1 cellular context compared by ENCODE assay signal in genomic region chr16:46918905-46919792, GRCh38.
TF ChIP-seq lines count a peak whose summit lies in the region.

No MANE protein-coding gene starts in this region.

TF ChIP-seq in HepG2, 621 proteins besides CTCF, POLR2A, EP300 and RAD21 (continued from another document and continues in another):
- no peak for TF ChIP-seq PRDM4 (CRISPR knock-in tag; IDR thresholded peaks at IDR 0.05; ENCODE audit: borderline replicate concordance)
- TF ChIP-seq KLF12 (CRISPR knock-in tag; IDR thresholded peaks at IDR 0.05; ENCODE audit: borderline replicate concordance): no peak
- TF ChIP-seq BCLAF1 (IDR thresholded peaks at IDR 0.05): no peak
- no peak for TF ChIP-seq MNT (IDR thresholded peaks at IDR 0.05)
- TF ChIP-seq MTF2 (CRISPR knock-in tag; IDR thresholded peaks at IDR 0.05; ENCODE audit: borderline replicate concordance): no peak
- peak; percentile 70 for TF ChIP-seq ZNF343 (CRISPR knock-in tag; IDR thresholded peaks at IDR 0.05)
- TF ChIP-seq FOXO4 (CRISPR knock-in tag; conservative IDR thresholded peaks at IDR 0.05): 0 out of 2 replicates have a peak, but pooled peaks have one; percentile 91
- TF ChIP-seq HMGA1 (CRISPR knock-in tag; conservative IDR thresholded peaks at IDR 0.05): no peak
- TF ChIP-seq RFX3 (CRISPR knock-in tag; IDR thresholded peaks at IDR 0.05): no peak
- TF ChIP-seq TAF1 (CRISPR knock-in tag; IDR thresholded peaks at IDR 0.05): peak; percentile 34; the same call in 1 of the 2 replicates
- TF ChIP-seq RBFOX2 (IDR thresholded peaks at IDR 0.05; ENCODE audit: low read depth, low read length): no peak
- no peak; the same call in 1 of the 2 replicates for TF ChIP-seq TOPORS (CRISPR knock-in tag; IDR thresholded peaks at IDR 0.05)
- TF ChIP-seq ZNF282 (IDR thresholded peaks at IDR 0.05; ENCODE audit: partially characterized antibody): no peak
- TF ChIP-seq YY1 (IDR thresholded peaks at IDR 0.05; ENCODE audit: insufficient read depth, insufficient replicate concordance, low read depth, low read length): no peak
- no peak for TF ChIP-seq KMT2B (CRISPR knock-in tag; IDR thresholded peaks at IDR 0.05)
- TF ChIP-seq ZNF337 (CRISPR knock-in tag; IDR thresholded peaks at IDR 0.05; ENCODE audit: borderline replicate concordance, low read depth): no peak
- TF ChIP-seq YEATS4 (CRISPR knock-in tag; IDR thresholded peaks at IDR 0.05; ENCODE audit: borderline replicate concordance): peak; percentile 24; the same call in 1 of the 2 replicates
- TF ChIP-seq FIP1L1 (IDR thresholded peaks at IDR 0.05; ENCODE audit: borderline replicate concordance, insufficient read depth, low read depth, low read length): 0 out of 2 replicates have a peak, but pooled peaks have one; percentile 25
- no peak for TF ChIP-seq ZNF746 (CRISPR knock-in tag; IDR thresholded peaks at IDR 0.05)
- peak; percentile 83 for TF ChIP-seq NRL (CRISPR knock-in tag; IDR thresholded peaks at IDR 0.05; ENCODE audit: borderline replicate concordance)
- TF ChIP-seq ZNF547 (CRISPR knock-in tag; IDR thresholded peaks at IDR 0.05): no peak
- TF ChIP-seq ZKSCAN8 (CRISPR knock-in tag; IDR thresholded peaks at IDR 0.05; ENCODE audit: borderline replicate concordance): peak; percentile 61; the same call in 1 of the 2 replicates
- no peak for TF ChIP-seq SP140L (CRISPR knock-in tag; IDR thresholded peaks at IDR 0.05; ENCODE audit: borderline replicate concordance)
- TF ChIP-seq HBP1 (CRISPR knock-in tag; IDR thresholded peaks at IDR 0.05; ENCODE audit: low read depth): no peak
- no peak for TF ChIP-seq NPAS2 (CRISPR knock-in tag; IDR thresholded peaks at IDR 0.05; ENCODE audit: borderline replicate concordance)
- peak; percentile 70 for TF ChIP-seq ZNF891 (CRISPR knock-in tag; IDR thresholded peaks at IDR 0.05)
- TF ChIP-seq CBFB (CRISPR knock-in tag; IDR thresholded peaks at IDR 0.05): peak; percentile 87
- TF ChIP-seq AGO1 (IDR thresholded peaks at IDR 0.05; ENCODE audit: low read depth, low read length, poor library complexity, severe bottlenecking): no peak
- TF ChIP-seq ZNF841 (CRISPR knock-in tag; IDR thresholded peaks at IDR 0.05; ENCODE audit: borderline replicate concordance): no peak
- TF ChIP-seq ZNF510 (CRISPR knock-in tag; IDR thresholded peaks at IDR 0.05; ENCODE audit: low read depth): no peak
- TF ChIP-seq ZNF615 (CRISPR knock-in tag; IDR thresholded peaks at IDR 0.05; ENCODE audit: borderline replicate concordance): peak; percentile 90; the same call in 1 of the 2 replicates
- TF ChIP-seq ZBTB37 (CRISPR knock-in tag; IDR thresholded peaks at IDR 0.05): no peak
- no peak for TF ChIP-seq RCOR2 (CRISPR knock-in tag; IDR thresholded peaks at IDR 0.05)
- TF ChIP-seq RBAK (CRISPR knock-in tag; IDR thresholded peaks at IDR 0.05): peak; percentile 52; the same call in 1 of the 2 replicates
- TF ChIP-seq ZZZ3 (CRISPR knock-in tag; IDR thresholded peaks at IDR 0.05; ENCODE audit: borderline replicate concordance): no peak
- no peak for TF ChIP-seq ZNF136 (CRISPR knock-in tag; IDR thresholded peaks at IDR 0.05; ENCODE audit: low read depth)
- no peak for TF ChIP-seq ZNF607 (CRISPR knock-in tag; IDR thresholded peaks at IDR 0.05; ENCODE audit: borderline replicate concordance)
- peak; percentile 33; the same call in 1 of the 2 replicates for TF ChIP-seq ETV5 (CRISPR knock-in tag; IDR thresholded peaks at IDR 0.05; ENCODE audit: borderline replicate concordance)
- TF ChIP-seq MED1 (CRISPR knock-in tag; IDR thresholded peaks at IDR 0.05): peak; percentile 90
- no peak for TF ChIP-seq EHMT2 (IDR thresholded peaks at IDR 0.05; ENCODE audit: borderline replicate concordance, low read depth, low read length)
- peak; percentile 16; the same call in 1 of the 2 replicates for TF ChIP-seq ZNF280B (CRISPR knock-in tag; IDR thresholded peaks at IDR 0.05; ENCODE audit: borderline replicate concordance)
- no peak for TF ChIP-seq CEBPZ (IDR thresholded peaks at IDR 0.05; ENCODE audit: low read length)
- TF ChIP-seq ZNF17 (CRISPR knock-in tag; IDR thresholded peaks at IDR 0.05): peak; percentile 56; the same call in 1 of the 2 replicates
- TF ChIP-seq PBX3 (CRISPR knock-in tag; IDR thresholded peaks at IDR 0.05; ENCODE audit: borderline replicate concordance): no peak
- no peak for TF ChIP-seq ZNF777 (CRISPR knock-in tag; IDR thresholded peaks at IDR 0.05)
- no peak; the same call in 1 of the 2 replicates for TF ChIP-seq ZNF776 (CRISPR knock-in tag; IDR thresholded peaks at IDR 0.05)
- TF ChIP-seq JUNB (CRISPR knock-in tag; IDR thresholded peaks at IDR 0.05; ENCODE audit: borderline replicate concordance): no peak; the same call in 1 of the 2 replicates
- no peak for TF ChIP-seq GLI4 (CRISPR knock-in tag; IDR thresholded peaks at IDR 0.05; ENCODE audit: borderline replicate concordance)
- TF ChIP-seq GPN1 (CRISPR knock-in tag; IDR thresholded peaks at IDR 0.05; ENCODE audit: borderline replicate concordance): no peak
- no peak for TF ChIP-seq ZKSCAN1 (IDR thresholded peaks at IDR 0.05; ENCODE audit: low read length)
